Comparison of ENCODE assay signal across 8 cellular contexts in the genomic region with DNA sequence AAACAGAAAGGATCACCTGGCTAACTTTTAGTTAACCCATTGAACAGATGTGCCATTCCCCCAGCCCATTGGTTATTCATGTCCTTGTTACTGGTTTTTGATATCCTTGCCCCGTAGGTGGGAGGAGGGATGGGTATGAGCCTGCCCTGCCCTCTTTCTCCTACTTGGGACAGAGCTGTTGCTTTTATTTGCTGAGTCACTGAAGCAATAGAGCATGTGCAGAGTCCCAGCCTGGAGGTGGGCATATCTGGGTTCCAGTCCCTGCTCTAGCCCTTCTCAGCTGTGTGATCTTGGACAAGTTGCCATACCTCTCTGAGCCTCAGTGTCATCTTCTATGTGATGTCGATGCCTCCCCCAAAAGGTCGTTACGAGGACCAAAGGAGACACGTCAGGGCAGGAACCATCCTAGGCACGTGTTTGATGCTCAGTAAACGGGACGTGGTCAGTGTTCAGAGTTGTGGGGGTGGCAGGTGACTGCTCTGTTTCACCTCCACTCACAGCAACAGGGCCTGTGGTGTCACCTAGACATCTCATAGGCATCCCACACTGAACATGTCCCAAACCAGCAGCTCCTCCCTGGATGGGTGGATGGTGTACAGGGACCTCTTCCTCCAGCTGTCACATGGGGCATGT.
DNase-seq lines count a peak whose midpoint lies in the region; ATAC-seq, FAIRE-seq and TF ChIP-seq lines count a peak whose summit lies in the region.

No MANE protein-coding gene starts in this region.

- peaks cover 57% of the 10 kb centered on the region for H3K4me1 Mint-ChIP-seq in activated naive CD8-positive, alpha-beta T cell treated with anti-CD3 and anti-CD28 coated beads, Interleukin-2, amount 10 ng/mL, durations not matched to agents 7 days and 5 days

- peak overlapping the region; percentile 78 for H3K4me3 Mint-ChIP-seq in activated naive CD8-positive, alpha-beta T cell treated with anti-CD3 and anti-CD28 coated beads, Interleukin-2, amount 10 ng/mL, durations not matched to agents 7 days and 5 days

- H3K36me3 Mint-ChIP-seq in activated naive CD8-positive, alpha-beta T cell treated with anti-CD3 and anti-CD28 coated beads, Interleukin-2, amount 10 ng/mL, durations not matched to agents 7 days and 5 days, result no peaks in the 10 kb centered on the region

- H3K4me1 ChIP-seq in lower lobe of right lung, result peaks cover 46% of the 10 kb centered on the region

- intact Hi-C loops in lower lobe of right lung (cut with DNase I), result loop anchor here (2.0 kb wide), 1 partner anchor 130 kb away; no protein-coding TSS in a partner anchor

- H3K9me3 Mint-ChIP-seq in activated naive CD8-positive, alpha-beta T cell treated with anti-CD3 and anti-CD28 coated beads, Interleukin-2, amount 10 ng/mL, durations not matched to agents 7 days and 5 days, result no peaks in the 10 kb centered on the region

- peak overlapping the region; percentile 22 for H3K4me3 ChIP-seq in lower lobe of right lung

- POLR2A ChIA-PET in activated naive CD8-positive, alpha-beta T cell treated with anti-CD3 and anti-CD28 coated beads, Interleukin-2, amount 10 ng/mL, durations not matched to agents 7 days and 5 days (lab: Charles Lee), result interaction anchor here (0.5 to 2.7 kb wide), 8 partner anchors 20 to 329 kb away, joined by 3 to 11 read pairs (median 4); partner anchors contain the start of gene BTBD10

- no peaks in the 10 kb centered on the region for H3K27me3 Mint-ChIP-seq in activated naive CD8-positive, alpha-beta T cell treated with anti-CD3 and anti-CD28 coated beads, Interleukin-2, amount 10 ng/mL, durations not matched to agents 7 days and 5 days

- H3K27ac Mint-ChIP-seq in activated naive CD8-positive, alpha-beta T cell treated with anti-CD3 and anti-CD28 coated beads, Interleukin-2, amount 10 ng/mL, durations not matched to agents 7 days and 5 days, result peak overlapping the region; percentile 78

- no peaks in the 10 kb centered on the region for H3K36me3 ChIP-seq in lower lobe of right lung

- in situ Hi-C loops in ACHN (cut with HindIII; ENCODE audit: low pct_ligation_motif_present, low pct_unique_long_range_greater_than_20kb, low sequenced_read_pairs), result loop anchor here (25.0 kb wide), 1 partner anchor 126 kb away; no protein-coding TSS in a partner anchor

- H3K27ac ChIP-seq in lower lobe of right lung, result peak overlapping the region; percentile 63

- H3K9me3 ChIP-seq in lower lobe of right lung, result no peaks in the 10 kb centered on the region

- TF ChIP-seq CTCF in lower lobe of right lung (IDR thresholded peaks at IDR 0.05), result no peak

- peak; percentile 75 for DNase-seq in ACHN
- DNase-seq in HTR-8/SVneo (ENCODE audit: insufficient read length, low spot score), result peak; percentile 26
- DNase-seq in activated naive CD8-positive, alpha-beta T cell treated with anti-CD3 and anti-CD28 coated beads, Interleukin-2, amount 10 ng/mL, durations not matched to agents 7 days and 5 days, result peak; percentile 45
- no peak for DNase-seq in lower lobe of right lung
- DNase-seq in NCI-H510A treated with DMSO at 0.1 percent for 48 hours (lab: John Stamatoyannopoulos, UW), result no peak
- no peak for DNase-seq in SW 1271 (lab: John Stamatoyannopoulos, UW)
- no peak for DNase-seq in NCI-H345 (lab: John Stamatoyannopoulos, UW)
- DNase-seq in Ammon's horn (ENCODE audit: low spot score), result no peak

- peak; percentile 44 for FAIRE-seq in HTR-8/SVneo (lab: Jason Lieb, UNC)

- no peaks in the 10 kb centered on the region for H3K27me3 ChIP-seq in lower lobe of right lung (ENCODE audit: low read depth)

- ATAC-seq in activated naive CD8-positive, alpha-beta T cell treated with anti-CD3 and anti-CD28 coated beads, Interleukin-2, amount 10 ng/mL, durations not matched to agents 7 days and 5 days (ENCODE audit: low read depth), result peak; percentile 57
- ATAC-seq in lower lobe of right lung, result peak; percentile 51 to 70

Comparison
In these comparisons a context has a peak if more than half of its experiments do, and no peak if none do; other contexts are left out.
1. DNase-seq: peak in ACHN (single experiment), HTR-8/SVneo (single experiment) and activated naive CD8-positive, alpha-beta T cell treated with anti-CD3 and anti-CD28 coated beads, Interleukin-2, amount 10 ng/mL, durations not matched to agents 7 days and 5 days (single experiment); none in lower lobe of right lung (single experiment), NCI-H510A treated with DMSO at 0.1 percent for 48 hours (single experiment), SW 1271 (0 of 2), NCI-H345 (single experiment) and Ammon's horn (single experiment).